23 cellular contexts compared by ENCODE assay signal in genomic region chr15:49824700-49825099, GRCh38.
DNase-seq lines count a peak whose midpoint lies in the region; ATAC-seq, FAIRE-seq and TF ChIP-seq lines count a peak whose summit lies in the region.
"Had no signal": no experiment of that assay in that cellular context is flagged by ENCODE, and none has a peak within 500 bp of the region (broad histone marks: within the 10 kb centered on the region; RNA-seq: fewer than 3 reads in every experiment).

No MANE protein-coding gene starts in this region.

- H3K36me3 Mint-ChIP-seq in chondrocyte (ENCODE audit: low read depth): no peaks in the 10 kb centered on the region
- H3K36me3 Mint-ChIP-seq: CD4-positive, alpha-beta memory T cell; CD4-positive, CD25-positive, alpha-beta regulatory T cell; CD8-positive, alpha-beta memory T cell had no signal

- no peak for DNase-seq in A549 (ENCODE audit: low read depth in 1 of 2, low spot score in 1 of 2)
- DNase-seq in PC-3: no peak
- peak; percentile 61 for DNase-seq in SW480 (ENCODE audit: low spot score)
- no peak for DNase-seq in chondrocyte (ENCODE audit: low spot score)
- DNase-seq in stimulated activated CD4-positive, alpha-beta T cell treated with anti-CD3 and anti-CD28 coated beads, Interleukin-4, amount 100 ng/mL, for 24 hours: no peak
- no peak for DNase-seq in activated T-cell treated with anti-CD3 and anti-CD28 coated beads, Interleukin-2, amount 50 U/mL, for 48 hours
- DNase-seq: ACHN; BE2C; C1 segment of cervical spinal cord; Calu3; CD4-positive, alpha-beta memory T cell; CD4-positive, CD25-positive, alpha-beta regulatory T cell; CD8-positive, alpha-beta memory T cell; COR-L47; DMS79 treated with DMSO at 0.1 percent for 48 hours; GF-D8 had no signal

- H3K27me3 ChIP-seq in PC-3 (ENCODE audit: low read length): no peaks in the 10 kb centered on the region
- H3K27me3 ChIP-seq: BE2C, BLaER1 had no signal

- no peaks in the 10 kb centered on the region for H3K4me1 Mint-ChIP-seq in chondrocyte (ENCODE audit: low read depth)
- H3K4me1 Mint-ChIP-seq: CD14-positive monocyte; CD4-positive, alpha-beta memory T cell; CD4-positive, CD25-positive, alpha-beta regulatory T cell; CD8-positive, alpha-beta memory T cell had no signal

- H3K4me3 ChIP-seq in A549: no peak overlapping the region
- H3K4me3 ChIP-seq in PC-3 (ENCODE audit: low read length): no peak overlapping the region
- H3K4me3 ChIP-seq: BLaER1 had no signal

- H3F3A ChIP-seq in PC-3 (ENCODE audit: low read length, unreplicated experiment): no peaks in the 10 kb centered on the region

- no peak overlapping the region for H2AFZ ChIP-seq in PC-3 (ENCODE audit: low read length)

- no peak overlapping the region for H3K4me3 Mint-ChIP-seq in chondrocyte (ENCODE audit: unreplicated experiment)
- H3K4me3 Mint-ChIP-seq: CD14-positive monocyte; CD4-positive, alpha-beta memory T cell; CD4-positive, CD25-positive, alpha-beta regulatory T cell; CD8-positive, alpha-beta memory T cell had no signal

- POLR2A ChIA-PET in A549 (lab: Yijun Ruan, JAX): no interaction called here
- POLR2A ChIA-PET in PC-3 (lab: Charles Lee; ENCODE audit: unreplicated experiment): no interaction called here

- peaks cover 16% of the 10 kb centered on the region for H3K4me1 ChIP-seq in A549
- peaks cover 19% of the 10 kb centered on the region for H3K4me1 ChIP-seq in PC-3 (ENCODE audit: insufficient read depth, low read length)
- H3K4me1 ChIP-seq: BE2C, BLaER1 had no signal

- H3K9ac ChIP-seq in PC-3 (ENCODE audit: low read length): peak overlapping the region; percentile 45
- H3K9ac ChIP-seq: BLaER1 had no signal

- no peaks in the 10 kb centered on the region for H3K9me2 ChIP-seq in PC-3 (replicated peaks; ENCODE audit: low read length)

- no peaks in the 10 kb centered on the region for H3K9me3 Mint-ChIP-seq in chondrocyte (ENCODE audit: low read depth)

- H3K36me3 ChIP-seq in PC-3 (ENCODE audit: low read depth, low read length): no peaks in the 10 kb centered on the region
- H3K36me3 ChIP-seq: BE2C, BLaER1 had no signal

- H3K9me3 ChIP-seq in A549 (0 out of 3 replicates have a peak, but pooled peaks cover 8% of the 10 kb centered on the region), PC-3 (ENCODE audit: low read length) (no peaks in the 10 kb centered on the region)
- H3K9me3 ChIP-seq: BE2C, BLaER1 had no signal

- TF ChIP-seq RAD21 in A549 (conservative IDR thresholded peaks at IDR 0.05 in 1 of 2, IDR thresholded peaks at IDR 0.05 in 1 of 2): no peak

- intact Hi-C loops in PC-3 (cut with micrococcal nuclease): loop anchor here (1.0 kb wide), 1 partner anchor 24 kb away; no protein-coding TSS in a partner anchor

- no peaks in the 10 kb centered on the region for H3K27me3 Mint-ChIP-seq in chondrocyte (ENCODE audit: low read depth)

- H3K4me2 ChIP-seq in A549: peak overlapping the region; percentile 39; the same call in 2 of the 3 replicates
- H3K4me2 ChIP-seq in PC-3 (ENCODE audit: low read length): peak overlapping the region; percentile 28; the same call in 1 of the 2 replicates
- H3K4me2 ChIP-seq: BLaER1 had no signal

- BruUV-seq in PC-3 (replicated peaks; lab: Mats Ljungman, UMichigan): no TSS peak

- H4K20me1 ChIP-seq in PC-3 (ENCODE audit: low read length): no peaks in the 10 kb centered on the region
- H4K20me1 ChIP-seq: BLaER1 had no signal

- TF ChIP-seq CTCF in A549 (IDR thresholded peaks at IDR 0.05) (no peak), PC-3 (conservative IDR thresholded peaks at IDR 0.05; ENCODE audit: low read depth, low read length) (no peak), chondrocyte (IDR thresholded peaks at IDR 0.05) (no peak)

- no peaks in the 10 kb centered on the region for H3K79me2 ChIP-seq in PC-3 (ENCODE audit: low read length)

- H3K27ac ChIP-seq in A549 (peak overlapping the region; percentile 17 to 41; a peak in 2 of 6 replicates), PC-3 (ENCODE audit: low read length) (peak overlapping the region; percentile 81)
- H3K27ac ChIP-seq: 22Rv1, BLaER1 had no signal

- ATAC-seq in A549 (peak in 1 of 2 experiments; percentile 30; a peak in 1 of 6 replicates), PC-3 (no peak)

- FAIRE-seq in A549 (lab: Jason Lieb, UNC): no peak
- FAIRE-seq: D721Med, G401.6, GM12891, GM19239 had no signal

- no peak for TF ChIP-seq POLR2A in A549 (IDR thresholded peaks at IDR 0.05; ENCODE audit: low read length)

- 13% methylated on average over 1 of the region's 1 CpG for WGBS in A549 (ENCODE audit: missing lambda C conversion rate)

- CTCF ChIA-PET in A549 (lab: Yijun Ruan, JAX): interaction anchor here (1.5 kb wide), 1 partner anchor 10 kb away, joined by 3 read pairs; no protein-coding TSS in a partner anchor
- CTCF ChIA-PET in PC-3 (lab: Charles Lee): no interaction called here

- TF ChIP-seq EP300 in A549 (IDR thresholded peaks at IDR 0.05): no peak

- no peak overlapping the region for H3K27ac Mint-ChIP-seq in chondrocyte (ENCODE audit: unreplicated experiment)
- H3K27ac Mint-ChIP-seq: CD14-positive monocyte; CD4-positive, alpha-beta memory T cell; CD4-positive, CD25-positive, alpha-beta regulatory T cell; CD8-positive, alpha-beta memory T cell had no signal

TF ChIP-seq in A549, 52 proteins besides CTCF, POLR2A, EP300 and RAD21:
- TF ChIP-seq HOXB13 (CRISPR knock-in tag; IDR thresholded peaks at IDR 0.05; ENCODE audit: low read depth): no peak
- TF ChIP-seq MAZ (IDR thresholded peaks at IDR 0.05; ENCODE audit: borderline replicate concordance, low read depth, low read length): no peak
- TF ChIP-seq RNF2 (IDR thresholded peaks at IDR 0.05; ENCODE audit: borderline replicate concordance, low read depth): no peak
